In genomic region chr1:93675272-93675671, GRCh38 we compare ENCODE assay signal across 24 cellular contexts. TPM values are rescaled to one million over a fixed set of nuclear protein-coding genes. Genes with fewer than 3 reads are reported as not detected.
DNase-seq lines count a peak whose midpoint lies in the region; ATAC-seq and TF ChIP-seq lines count a peak whose summit lies in the region.
"Had no signal": no experiment of that assay in that cellular context is flagged by ENCODE, and none has a peak within 500 bp of the region (broad histone marks: within the 10 kb centered on the region; RNA-seq: fewer than 3 reads in every experiment).

No MANE protein-coding gene starts in this region.

- ATAC-seq in heart right ventricle, result peak in 4 of 8 donors; percentile 5 to 34 (median 20)
- ATAC-seq in GM19397 (IDR thresholded peaks at IDR 0.05; ENCODE audit: unreplicated experiment), result no peak
- ATAC-seq: stimulated activated naive CD8-positive, alpha-beta T cell treated with anti-CD3 and anti-CD28 coated beads, Interleukin-15, amount 100 ng/mL, for 72 hours had no signal

- no peaks in the 10 kb centered on the region for H3K27me3 ChIP-seq in adrenal gland
- H3K27me3 ChIP-seq in heart right ventricle, result peaks cover 0 to 9% (median 0%) of the 10 kb centered on the region in 7 donors
- H3K27me3 ChIP-seq: BLaER1 treated with 17β-estradiol and CSF1 and Interleukin-3, amounts not matched to agents 10 nM and 100 nM; esophagus squamous epithelium; upper lobe of left lung had no signal

- H3K4me1 ChIP-seq in adrenal gland (replicated peaks in 1 of 2) (peaks cover 69 to 81% of the 10 kb centered on the region in 2 donors), heart right ventricle (peaks cover 39 to 100% (median 88%) of the 10 kb centered on the region in 9 donors)

- H3K36me3 Mint-ChIP-seq in neural crest cell (ENCODE audit: low read depth), result peaks cover 31% of the 10 kb centered on the region
- H3K36me3 Mint-ChIP-seq: activated naive CD8-positive, alpha-beta T cell had no signal

- H3K27ac Mint-ChIP-seq in neural crest cell (ENCODE audit: unreplicated experiment), result peak overlapping the region; percentile 88
- H3K27ac Mint-ChIP-seq: activated naive CD8-positive, alpha-beta T cell; activated T-helper 2 cell treated with anti-CD3 and anti-CD28 coated beads, Interferon-gamma antibody, Interleukin-2, Interleukin-4, amounts not matched to agents 10 μg/mL and 5 μg/mL and 100 μg/mL, durations not matched to agents 14 hours and 24 hours and 36 hours; stimulated activated naive CD8-positive, alpha-beta T cell treated with anti-CD3 and anti-CD28 coated beads, Interleukin-15, amount 100 ng/mL, for 72 hours had no signal

- no peaks in the 10 kb centered on the region for H3K27me3 Mint-ChIP-seq in neural crest cell (ENCODE audit: low read depth)

- peaks cover 69% of the 10 kb centered on the region for H3K4me1 Mint-ChIP-seq in neural crest cell
- H3K4me1 Mint-ChIP-seq: stimulated activated naive CD8-positive, alpha-beta T cell treated with anti-CD3 and anti-CD28 coated beads, Interleukin-15, amount 100 ng/mL, for 72 hours had no signal

- H3K36me3 ChIP-seq in adrenal gland (replicated peaks in 1 of 2) (no peaks in the 10 kb centered on the region), heart right ventricle (peaks cover 0 to 18% (median 0%) of the 10 kb centered on the region in 9 donors)
- H3K36me3 ChIP-seq: neutrophil, WERI-Rb-1 had no signal

- H3K9me3 Mint-ChIP-seq in neural crest cell, result no peaks in the 10 kb centered on the region
- H3K9me3 Mint-ChIP-seq: activated T-helper 2 cell treated with anti-CD3 and anti-CD28 coated beads, Interferon-gamma antibody, Interleukin-2, Interleukin-4, amounts not matched to agents 10 μg/mL and 5 μg/mL and 100 μg/mL, durations not matched to agents 14 hours and 24 hours and 36 hours; stimulated activated naive CD8-positive, alpha-beta T cell treated with anti-CD3 and anti-CD28 coated beads, Interleukin-15, amount 100 ng/mL, for 72 hours had no signal

- WGBS in adrenal gland, 4 donors, result 31 to 47% (median 32%) methylated on average over 3 of the region's 3 CpGs
- 21 to 27% methylated on average over 3 of the region's 3 CpGs for WGBS in heart right ventricle, 2 donors

- intact Hi-C loops in adrenal gland (cut with DNase I) (loop anchor here in 1 of 2 donors (5.0 kb wide), 1 partner anchor 43 kb away; no protein-coding TSS in a partner anchor), heart right ventricle (cut with DNase I) (loop anchor here in 4 of 10 donors (5.0 to 10.0 kb wide), 3 partner anchors 38 to 110 kb away; no protein-coding TSS in a partner anchor)

- TF ChIP-seq POLR2A in adrenal gland (IDR thresholded peaks at IDR 0.05), result no peak

- H3K9me3 ChIP-seq in adrenal gland (replicated peaks in 1 of 3) (no peaks in the 10 kb centered on the region), heart right ventricle (no peaks in the 10 kb centered on the region)
- H3K9me3 ChIP-seq: BLaER1 treated with 17β-estradiol and CSF1 and Interleukin-3, amounts not matched to agents 10 nM and 100 nM; Caco-2; esophagus squamous epithelium; neutrophil; upper lobe of left lung had no signal

- peak; percentile 6 for DNase-seq in AG20443 (ENCODE audit: low spot score)
- peak in 1 of 7 donors; percentile 50 for DNase-seq in adrenal gland
- DNase-seq in heart right ventricle, result no peak
- DNase-seq in neural crest cell (ENCODE audit: low read depth, low spot score), result no peak
- no peak for DNase-seq in HT-29 (ENCODE audit: low spot score)
- DNase-seq in NCI-H2227 treated with DMSO at 0.1 percent for 48 hours (lab: John Stamatoyannopoulos, UW), result no peak
- no peak for DNase-seq in SHP77 treated with DMSO at 0.1 percent for 48 hours (lab: John Stamatoyannopoulos, UW)
- DNase-seq: ACHN; activated CD4-positive, alpha-beta T cell treated with anti-CD3 and anti-CD28 coated beads, Interleukin-2, amount 50 U/mL, for 4 hours; activated CD8-positive, alpha-beta memory T cell treated with anti-CD3 and anti-CD28 coated beads, Interleukin-2, amount 50 U/mL, for 48 hours; Caco-2; DND-41; effector CD8-positive, alpha-beta T cell; esophagus squamous epithelium; NCI-H1092; NCI-H2029; stimulated activated naive CD8-positive, alpha-beta T cell treated with anti-CD3 and anti-CD28 coated beads, Interleukin-15, amount 100 ng/mL, for 72 hours; upper lobe of left lung; WERI-Rb-1 had no signal

- peak overlapping the region; percentile 71 for H3K4me3 Mint-ChIP-seq in neural crest cell
- H3K4me3 Mint-ChIP-seq: activated naive CD8-positive, alpha-beta T cell; stimulated activated naive CD8-positive, alpha-beta T cell treated with anti-CD3 and anti-CD28 coated beads, Interleukin-15, amount 100 ng/mL, for 72 hours had no signal

- H3K4me3 ChIP-seq in adrenal gland (no peak overlapping the region), heart right ventricle (no peak overlapping the region)
- H3K4me3 ChIP-seq: BLaER1 treated with 17β-estradiol and CSF1 and Interleukin-3, amounts not matched to agents 10 nM and 100 nM; esophagus squamous epithelium; upper lobe of left lung had no signal

- peak overlapping the region in 3 of 5 donors; percentile 22 to 63 (median 57) for H3K27ac ChIP-seq in adrenal gland
- H3K27ac ChIP-seq in heart right ventricle, result peak overlapping the region in 9 of 10 donors; percentile 8 to 75 (median 56)
- H3K27ac ChIP-seq: BLaER1 treated with 17β-estradiol and CSF1 and Interleukin-3, amounts not matched to agents 10 nM and 100 nM; neutrophil; WERI-Rb-1 had no signal

- TF ChIP-seq CTCF in adrenal gland (IDR thresholded peaks at IDR 0.05) (no peak), heart right ventricle (IDR thresholded peaks at IDR 0.05) (no peak), neural crest cell (conservative IDR thresholded peaks at IDR 0.05) (no peak)

RNA-seq across cellular contexts. Expression of gene BCAR3, which starts 6.4 kb away (rescaled TPM):
- total RNA-seq in adrenal gland (10 to 100 TPM; 12.7 to 31.6 (median 23.9) TPM), heart right ventricle (10 to 100 TPM in 9 of 10 donors, 1 to 10 TPM in 1; 8.3 to 36.0 (median 16.7) TPM), neural crest cell (38.5 and 41.6 TPM in 2 replicates)
- polyA plus RNA-seq in adrenal gland (10 to 100 TPM in 2 of 3 donors, 1 to 10 TPM in 1; 6.5 to 30.6 (median 15.0) TPM), heart right ventricle (10 to 100 TPM in 1 of 2 donors, 1 to 10 TPM in 1; 6.6 to 10.6 TPM)
- total RNA-seq in HT-29 (2014; rRNA removed; shearing (Covaris generic)), result 48.5 and 49.4 TPM in 2 replicates
